ENCODE assay signal across 26 cellular contexts in the genomic region with DNA sequence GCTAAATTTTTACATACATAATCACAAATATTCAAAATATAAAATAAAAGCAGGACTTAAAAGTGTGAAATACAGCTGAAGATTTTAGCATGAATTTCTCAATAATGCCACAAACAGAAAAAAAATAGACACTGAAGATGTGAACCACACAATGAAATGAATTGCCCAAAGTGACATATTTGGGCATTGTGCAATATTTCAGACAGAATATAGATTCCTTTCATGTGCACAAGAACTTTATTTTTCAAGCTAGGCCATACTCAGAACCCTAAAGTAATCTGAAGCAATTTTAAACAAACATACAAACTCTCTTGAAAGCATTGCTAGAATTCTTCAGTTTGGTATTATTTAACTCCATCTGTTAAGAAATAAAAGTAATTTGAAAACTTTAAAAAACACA.
"Had no signal": no experiment of that assay in that cellular context is flagged by ENCODE, and none has a peak within 500 bp of the region (broad histone marks: within the 10 kb centered on the region; RNA-seq: fewer than 3 reads in every experiment).

No MANE protein-coding gene starts in this region.

- H3K9me3 ChIP-seq: left lung, lower lobe of right lung, pancreas, prostate gland, sigmoid colon, tibial nerve, uterus had no signal

- H3K27me3 ChIP-seq: left lung, pancreas, sigmoid colon, spleen, tibial nerve, uterus had no signal

- ATAC-seq: left colon; left lung; lower lobe of right lung; naive thymus-derived CD8-positive, alpha-beta T cell; pancreas; right cardiac atrium; stimulated activated memory B cell treated with anti-CD40 and anti-IgM and Interleukin-4, amounts not matched to agents 10 μg/mL and 1 μg/mL and 100 μg/mL, for 72 hours; stimulated activated naive CD8-positive, alpha-beta T cell treated with anti-CD3 and anti-CD28 coated beads, Interleukin-15, amount 100 ng/mL, for 72 hours had no signal

- H3K36me3 ChIP-seq: left lung, lower lobe of right lung, pancreas, prostate gland, sigmoid colon, spleen, tibial nerve, uterus had no signal

- DNase-seq: hypothalamus; immature natural killer cell; kidney; left colon; left lung; lower lobe of right lung; mammary epithelial cell; mesenchymal stem cell; naive thymus-derived CD8-positive, alpha-beta T cell; nucleus accumbens; pancreas; posterior cingulate gyrus; retina; right cardiac atrium; sigmoid colon; small intestine; spleen; stimulated activated CD4-positive, alpha-beta T cell treated with anti-CD3 and anti-CD28 coated beads, Interleukin-4, amount 100 ng/mL, for 4 hours; stimulated activated CD8-positive, alpha-beta memory T cell treated with anti-CD3 and anti-CD28 coated beads, Interleukin-4, amount 100 ng/mL, for 48 hours; stimulated activated naive CD4-positive, alpha-beta T cell treated with Interleukin-2 at 50 U/mL for 16 hours; stimulated activated naive CD8-positive, alpha-beta T cell treated with anti-CD3 and anti-CD28 coated beads, Interleukin-15, amount 100 ng/mL, for 72 hours; substantia nigra; uterus had no signal

- H3K27ac ChIP-seq: left lung, lower lobe of right lung, pancreas, prostate gland, sigmoid colon, spleen, tibial nerve, uterus had no signal

- H3K4me1 ChIP-seq: left lung, lower lobe of right lung, pancreas, prostate gland, sigmoid colon, spleen, tibial nerve, uterus had no signal

- H3K4me3 ChIP-seq: left lung, lower lobe of right lung, pancreas, prostate gland, sigmoid colon, spleen, tibial nerve, uterus had no signal
